8 cellular contexts compared by ENCODE assay signal in genomic region chr2:128638311-128638710, GRCh38.
DNase-seq lines count a peak whose midpoint lies in the region; ATAC-seq and TF ChIP-seq lines count a peak whose summit lies in the region.
"Had no signal": no experiment of that assay in that cellular context is flagged by ENCODE, and none has a peak within 500 bp of the region (broad histone marks: within the 10 kb centered on the region; RNA-seq: fewer than 3 reads in every experiment).

No MANE protein-coding gene starts in this region.

- H3K9ac ChIP-seq in SK-N-MC (ENCODE audit: insufficient read length): peak overlapping the region; percentile 72

- peaks cover 37% of the 10 kb centered on the region for H3K4me1 ChIP-seq in GM23338 (ENCODE audit: insufficient read depth)
- no peaks in the 10 kb centered on the region for H3K4me1 ChIP-seq in mucosa of descending colon (ENCODE audit: low read depth)

- intact Hi-C loops in mucosa of descending colon (cut with DNase I, micrococcal nuclease): no loop called here

- H3K27ac Mint-ChIP-seq in GM23338: peak overlapping the region; percentile 95
- H3K27ac Mint-ChIP-seq: activated CD8-positive, alpha-beta T cell treated with anti-CD3 and anti-CD28 coated beads, Interleukin-2, amount 10 ng/mL, durations not matched to agents 7 days and 5 days had no signal

- peaks cover 51% of the 10 kb centered on the region for H3K9me2 ChIP-seq in GM23338 (ENCODE audit: insufficient read depth)

- H3K4me3 Mint-ChIP-seq in GM23338: no peak overlapping the region; the same call in 2 of the 3 replicates
- H3K4me3 Mint-ChIP-seq: activated CD8-positive, alpha-beta T cell treated with anti-CD3 and anti-CD28 coated beads, Interleukin-2, amount 10 ng/mL, durations not matched to agents 7 days and 5 days had no signal

- H3K9me3 ChIP-seq in SK-N-MC (ENCODE audit: low read depth, low read length): no peaks in the 10 kb centered on the region
- no peaks in the 10 kb centered on the region for H3K9me3 ChIP-seq in mucosa of descending colon

- H3K9me3 Mint-ChIP-seq in GM23338: no peaks in the 10 kb centered on the region

- no peaks in the 10 kb centered on the region for H4K20me1 ChIP-seq in GM23338 (replicated peaks; ENCODE audit: insufficient read depth)

- no peak overlapping the region for H3K4me3 ChIP-seq in GM23338
- peak overlapping the region; percentile 65 for H3K4me3 ChIP-seq in SK-N-MC
- no peak overlapping the region for H3K4me3 ChIP-seq in mucosa of descending colon

- H3K4me2 ChIP-seq in GM23338: peak overlapping the region; percentile 24

- H3K27me3 Mint-ChIP-seq in GM23338 (ENCODE audit: insufficient read depth, low read depth, poor library complexity): peaks cover 44% of the 10 kb centered on the region

- H3K27ac ChIP-seq in GM23338 (ENCODE audit: low read depth) (peak overlapping the region; percentile 98), SK-N-MC (peak overlapping the region; percentile 98)

- H3K27me3 ChIP-seq in GM23338 (ENCODE audit: insufficient read depth): no peaks in the 10 kb centered on the region

- H3K36me3 Mint-ChIP-seq in GM23338 (ENCODE audit: low read depth): peaks cover 6% of the 10 kb centered on the region; the same call in 1 of the 3 replicates

- no peaks in the 10 kb centered on the region for H3K36me3 ChIP-seq in GM23338 (ENCODE audit: insufficient read depth)
- no peaks in the 10 kb centered on the region for H3K36me3 ChIP-seq in SK-N-MC (ENCODE audit: insufficient read depth, low read length)
- H3K36me3 ChIP-seq in mucosa of descending colon (ENCODE audit: low read depth): no peaks in the 10 kb centered on the region

- peaks cover 19% of the 10 kb centered on the region; the same call in 1 of the 2 replicates for H3F3A ChIP-seq in GM23338 (replicated peaks; ENCODE audit: low read depth)

- peak; percentile 14 for ATAC-seq in GM23338
- ATAC-seq in mucosa of descending colon: no peak
- ATAC-seq: activated CD8-positive, alpha-beta T cell treated with anti-CD3 and anti-CD28 coated beads, Interleukin-2, amount 10 ng/mL, durations not matched to agents 7 days and 5 days had no signal

- no peak overlapping the region for H2AFZ ChIP-seq in GM23338

- H3K79me2 ChIP-seq in GM23338 (replicated peaks; ENCODE audit: insufficient read depth): no peaks in the 10 kb centered on the region

- peaks cover 44% of the 10 kb centered on the region for H3K4me1 Mint-ChIP-seq in GM23338

- DNase-seq in GM23338 (ENCODE audit: low spot score): peak; percentile 53
- DNase-seq in SK-N-MC (ENCODE audit: low read depth, low spot score): no peak
- peak; percentile 43 for DNase-seq in globus pallidus (ENCODE audit: low spot score)
- DNase-seq in pons (ENCODE audit: low spot score): peak; percentile 49
- no peak for DNase-seq in NCI-H146 (lab: John Stamatoyannopoulos, UW)
- DNase-seq in NCI-H345 (lab: John Stamatoyannopoulos, UW): no peak
- no peak for DNase-seq in mucosa of descending colon
- DNase-seq: activated CD8-positive, alpha-beta T cell treated with anti-CD3 and anti-CD28 coated beads, Interleukin-2, amount 10 ng/mL, durations not matched to agents 7 days and 5 days had no signal

- TF ChIP-seq CTCF in GM23338 (conservative IDR thresholded peaks at IDR 0.05; ENCODE audit: low read depth in 2 of 2) (no peak), mucosa of descending colon (IDR thresholded peaks at IDR 0.05) (no peak)

TF ChIP-seq in GM23338, 12 proteins besides CTCF, POLR2A, EP300 and RAD21:
- TF ChIP-seq STAT1 (IDR thresholded peaks at IDR 0.05; ENCODE audit: unreplicated experiment): no peak
- TF ChIP-seq JUNB (IDR thresholded peaks at IDR 0.05; ENCODE audit: unreplicated experiment): no peak
- no peak for TF ChIP-seq ZNF462 (CRISPR knock-in tag; IDR thresholded peaks at IDR 0.05)
- no peak for TF ChIP-seq NANOG (IDR thresholded peaks at IDR 0.05; ENCODE audit: borderline replicate concordance)
- TF ChIP-seq REST (IDR thresholded peaks at IDR 0.05; ENCODE audit: unreplicated experiment): no peak

Comparison
In these comparisons a context has a peak if more than half of its experiments do, and no peak if none do; other contexts are left out.
1. DNase-seq: peak in GM23338 (single experiment), globus pallidus (single experiment) and pons (single experiment); none in SK-N-MC (single experiment), NCI-H146 (single experiment), NCI-H345 (single experiment) and mucosa of descending colon (0 of 3).